Comparison of ENCODE assay signal across 7 cellular contexts in the genomic region with DNA sequence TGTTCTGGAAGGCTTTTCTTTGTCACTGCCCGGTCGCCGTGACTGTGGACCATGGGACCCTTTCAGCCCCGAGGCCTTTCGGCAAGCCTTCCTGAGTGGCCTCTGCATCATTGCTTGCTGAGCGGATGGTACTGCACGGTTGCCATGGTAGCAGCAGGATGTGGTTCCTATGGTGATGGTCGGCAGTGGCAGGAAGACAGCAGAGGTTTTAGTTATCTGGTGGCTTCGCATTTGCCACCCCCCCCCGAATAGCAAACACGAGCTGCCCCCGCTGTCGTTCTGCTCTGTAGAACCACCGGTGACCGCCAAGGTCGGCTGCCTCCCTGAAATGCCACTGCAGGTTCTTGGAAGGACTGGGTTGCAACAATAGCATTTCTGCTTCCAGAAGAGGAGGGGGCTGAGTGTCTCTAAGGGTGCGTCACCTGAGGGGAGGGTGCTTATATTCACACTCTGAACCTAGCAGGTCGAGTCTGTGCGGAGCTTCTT.
A peak's percentile ranks its signal among the peaks of the same experiment; 100 is the strongest.
DNase-seq lines count a peak whose midpoint lies in the region; ATAC-seq, FAIRE-seq and TF ChIP-seq lines count a peak whose summit lies in the region.

No MANE protein-coding gene starts in this region.

- POLR2A ChIA-PET in K562 (lab: Yijun Ruan, JAX): interaction anchor here (0.7 to 1.9 kb wide), 5 partner anchors 7 to 48 kb away, joined by 3 to 4 read pairs (median 3); no protein-coding TSS in a partner anchor

- no TSS peak for BruUV-seq in K562 (replicated peaks; lab: Mats Ljungman, UMichigan)

- peaks cover 8% of the 10 kb centered on the region for H3K9me1 ChIP-seq in K562 (ENCODE audit: control insufficient read depth, insufficient read depth, low read length)

- no peak for TF ChIP-seq RAD21 in K562 (CRISPR knock-in tag; conservative IDR thresholded peaks at IDR 0.05 in 1 of 2, IDR thresholded peaks at IDR 0.05 in 1 of 2)

- in situ Hi-C loops in K562 (cut with MboI): no loop called here

- CTCF ChIA-PET in K562 (lab: Yijun Ruan, JAX; ENCODE audit: low intra/inter-chr PET ratio): no interaction called here

- peak; percentile 72 for DNase-seq in T-helper 9 cell
- peak; percentile 41 to 67 (median 60) for DNase-seq in K562 (ENCODE audit: extremely low read depth in 1 of 4, low spot score in 3 of 4)
- DNase-seq in stimulated activated CD4-positive, alpha-beta T cell treated with anti-CD3 and anti-CD28 coated beads, Interleukin-1b, Interleukin-23, amount 100 ng/mL, for 1 hour (ENCODE audit: low read depth in 2 of 2): peak; percentile 1 to 41
- DNase-seq in DMS79 treated with DMSO at 0.1 percent for 48 hours (lab: John Stamatoyannopoulos, UW): no peak
- no peak for DNase-seq in Right ventricle myocardium superior

- no peak overlapping the region for H2AFZ ChIP-seq in K562 (ENCODE audit: low read depth, low read length)

- no peak overlapping the region for H3K9ac ChIP-seq in K562 (ENCODE audit: insufficient read depth in 1 of 2, low read depth in 2 of 2, low read length in 2 of 2)

- H3K27ac ChIP-seq in K562 (ENCODE audit: extremely low read depth, low read depth, low read length): no peak overlapping the region

- peaks cover 20 to 21% of the 10 kb centered on the region in 2 experiments for H3K4me1 ChIP-seq in K562 (replicated peaks in 1 of 2; ENCODE audit: control insufficient read depth in 2 of 2, insufficient read depth in 2 of 2, low read length in 2 of 2)

- TF ChIP-seq CTCF in K562 (IDR thresholded peaks at IDR 0.05 in 2 of 3, conservative IDR thresholded peaks at IDR 0.05 in 1 of 3; ENCODE audit: insufficient read depth in 2 of 3, low read depth in 1 of 3, low read length in 3 of 3): no peak

- H3K27me3 ChIP-seq in K562 (ENCODE audit: control insufficient read depth in 2 of 2, insufficient read depth in 2 of 2, low read length in 2 of 2): no peaks in the 10 kb centered on the region

- H3K36me3 ChIP-seq in K562 (ENCODE audit: control insufficient read depth, insufficient read depth, low read length): peaks cover 37% of the 10 kb centered on the region; the same call in 2 of the 3 replicates

- no peaks in the 10 kb centered on the region for H3K9me3 ChIP-seq in K562 (replicated peaks; ENCODE audit: control insufficient read depth, insufficient read depth, low read depth, low read length)

- no peak overlapping the region for H3K4me3 ChIP-seq in K562

- no peak for TF ChIP-seq EP300 in K562 (IDR thresholded peaks at IDR 0.05; ENCODE audit: low read length)

- intact Hi-C loops in K562 (cut with micrococcal nuclease) (no loop called here), Right ventricle myocardium superior (cut with DNase I) (no loop called here)

- ATAC-seq in GM21825 (IDR thresholded peaks at IDR 0.05; ENCODE audit: unreplicated experiment) (peak; percentile 75), K562 (peak; percentile 42; the same call in 1 of the 3 replicates), HG03469 (IDR thresholded peaks at IDR 0.05; ENCODE audit: unreplicated experiment) (no peak), Right ventricle myocardium superior (ENCODE audit: poor library complexity) (no peak)

- H4K20me1 ChIP-seq in K562 (replicated peaks; ENCODE audit: control insufficient read depth, insufficient read depth, low read length): peaks cover 17% of the 10 kb centered on the region; the same call in 1 of the 2 replicates

- WGBS in K562 (ENCODE audit: insufficient coverage, low coverage, missing lambda C conversion rate): 67% methylated on average over 19 of the region's 19 CpGs

- no peak overlapping the region for H3K4me2 ChIP-seq in K562 (ENCODE audit: insufficient read depth, low read length)

- H3K79me2 ChIP-seq in K562 (ENCODE audit: control insufficient read depth, insufficient read depth, low read length): peaks cover 74% of the 10 kb centered on the region

- TF ChIP-seq POLR2A in K562 (conservative IDR thresholded peaks at IDR 0.05): no peak

- FAIRE-seq in K562 (lab: Jason Lieb, UNC): no peak

TF ChIP-seq in K562, 482 proteins besides CTCF, POLR2A, EP300 and RAD21 (continues in another document):
- TF ChIP-seq ETV5 (CRISPR knock-in tag; IDR thresholded peaks at IDR 0.05; ENCODE audit: low read depth): no peak
- TF ChIP-seq, protein P1, sequence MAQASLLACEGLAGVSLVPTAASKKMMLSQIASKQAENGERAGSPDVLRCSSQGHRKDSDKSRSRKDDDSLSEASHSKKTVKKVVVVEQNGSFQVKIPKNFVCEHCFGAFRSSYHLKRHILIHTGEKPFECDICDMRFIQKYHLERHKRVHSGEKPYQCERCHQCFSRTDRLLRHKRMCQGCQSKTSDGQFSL (CRISPR knock-in tag; IDR thresholded peaks at IDR 0.05): 0 out of 2 replicates have a peak, but pooled peaks have one; percentile 6
- TF ChIP-seq, protein P1 (tag; IDR thresholded peaks at IDR 0.05): no peak
- TF ChIP-seq RFX1 (IDR thresholded peaks at IDR 0.05): peak; percentile 95
- peak in 1 of 2 experiments; percentile 69; a peak in 2 of 4 replicates for TF ChIP-seq RCOR1 (IDR thresholded peaks at IDR 0.05; ENCODE audit: borderline replicate concordance in 1 of 2, low read depth in 2 of 2, low read length in 2 of 2)
- TF ChIP-seq CBFB (CRISPR knock-in tag; IDR thresholded peaks at IDR 0.05): no peak
- TF ChIP-seq BCOR (IDR thresholded peaks at IDR 0.05): no peak
- TF ChIP-seq HDAC6 (IDR thresholded peaks at IDR 0.05; ENCODE audit: low read depth, low read length): no peak
- no peak for TF ChIP-seq ZNF253 (CRISPR knock-in tag; conservative IDR thresholded peaks at IDR 0.05)
- no peak for TF ChIP-seq MBD2 (IDR thresholded peaks at IDR 0.05; ENCODE audit: borderline replicate concordance, low read depth)
- no peak for TF ChIP-seq CREM (IDR thresholded peaks at IDR 0.05; ENCODE audit: low read depth)
- TF ChIP-seq RBM22 (IDR thresholded peaks at IDR 0.05; ENCODE audit: low read depth, low read length, poor library complexity, severe bottlenecking): peak; percentile 46
- TF ChIP-seq KDM1A (IDR thresholded peaks at IDR 0.05): peak in 1 of 2 experiments; percentile 32; a peak in 1 of 4 replicates
- no peak for TF ChIP-seq MCM7 (IDR thresholded peaks at IDR 0.05)
- no peak for TF ChIP-seq CBX8 (IDR thresholded peaks at IDR 0.05; ENCODE audit: borderline replicate concordance, extremely low read depth, low read depth, low read length, poor library complexity, severe bottlenecking)
- TF ChIP-seq TBL1XR1 (IDR thresholded peaks at IDR 0.05; ENCODE audit: low read length in 2 of 2): no peak
- no peak for TF ChIP-seq MYC (IDR thresholded peaks at IDR 0.05; ENCODE audit: low read depth, low read length)
- no peak for TF ChIP-seq MYC (CRISPR knock-in tag; IDR thresholded peaks at IDR 0.05; ENCODE audit: borderline replicate concordance, low read depth)
- TF ChIP-seq NR1H2 (CRISPR knock-in tag; IDR thresholded peaks at IDR 0.05): no peak
- no peak for TF ChIP-seq NFIX (CRISPR knock-in tag; IDR thresholded peaks at IDR 0.05; ENCODE audit: low read depth)
- TF ChIP-seq ZNF197 (CRISPR knock-in tag; IDR thresholded peaks at IDR 0.05; ENCODE audit: low read depth): no peak
- no peak for TF ChIP-seq MTF1 (CRISPR knock-in tag; IDR thresholded peaks at IDR 0.05; ENCODE audit: borderline replicate concordance)
- no peak for TF ChIP-seq POLR2B (IDR thresholded peaks at IDR 0.05; ENCODE audit: low read depth, partially characterized antibody)
- TF ChIP-seq SMARCB1 (IDR thresholded peaks at IDR 0.05; ENCODE audit: insufficient read length, low read depth): no peak
- no peak for TF ChIP-seq ARID2 (IDR thresholded peaks at IDR 0.05)
- TF ChIP-seq BMI1 (IDR thresholded peaks at IDR 0.05; ENCODE audit: low read length): peak; percentile 78

Comparison
In these comparisons a context has a peak if more than half of its experiments do, and no peak if none do; other contexts are left out.
1. ATAC-seq: peak in GM21825 (single experiment) and K562 (single experiment); none in HG03469 (single experiment) and Right ventricle myocardium superior (single experiment).
2. DNase-seq: peak in T-helper 9 cell (single experiment), K562 (4 of 4) and stimulated activated CD4-positive, alpha-beta T cell treated with anti-CD3 and anti-CD28 coated beads, Interleukin-1b, Interleukin-23, amount 100 ng/mL, for 1 hour (2 of 2); none in DMS79 treated with DMSO at 0.1 percent for 48 hours (single experiment) and Right ventricle myocardium superior (single experiment).